ENCODE assay signal across 7 cellular contexts in genomic region chr10:124917168-124917938, GRCh38. TPM values are rescaled to one million over a fixed set of nuclear protein-coding genes. Genes with fewer than 3 reads are reported as not detected.
A peak's percentile ranks its signal among the peaks of the same experiment; 100 is the strongest.
DNase-seq lines count a peak whose midpoint lies in the region; TF ChIP-seq lines count a peak whose summit lies in the region.

No MANE protein-coding gene starts in this region.

- peak overlapping the region; percentile 95 to 99 (median 97) for H3K27ac Mint-ChIP-seq in H9
- peak overlapping the region; percentile 87 for H3K27ac Mint-ChIP-seq in stimulated activated naive CD8-positive, alpha-beta T cell treated with anti-CD3 and anti-CD28 coated beads, Interleukin-15, Interleukin-2, amounts not matched to agents 100 ng/mL and 50 ng/mL, for 24 hours

- no peak overlapping the region for H3K4ac ChIP-seq in H9 (ENCODE audit: low read depth, low read length)

- H4K8ac ChIP-seq in H9 (replicated peaks; ENCODE audit: insufficient read length, low read depth, low read length): no peak overlapping the region

- no CpG with 5 or more reads among the region's 81 CpGs for WGBS in H9 (ENCODE audit: extremely low coverage, insufficient read length, low lambda C conversion rate)

- H3K4me2 ChIP-seq in H9 (ENCODE audit: insufficient read depth, insufficient read length, low read length): peak overlapping the region; percentile 65

- peak overlapping the region; percentile 88 for H3K14ac ChIP-seq in H9 (ENCODE audit: insufficient read depth, low read length)

- no peak overlapping the region for H3K27ac ChIP-seq in H9 (ENCODE audit: insufficient read length, low read depth, low read length)

- H3K4me3 Mint-ChIP-seq in H9: peak overlapping the region; percentile 93 to 97
- peak overlapping the region; percentile 92 for H3K4me3 Mint-ChIP-seq in stimulated activated naive CD8-positive, alpha-beta T cell treated with anti-CD3 and anti-CD28 coated beads, Interleukin-15, Interleukin-2, amounts not matched to agents 100 ng/mL and 50 ng/mL, for 24 hours

- H3K27me3 Mint-ChIP-seq in H9 (ENCODE audit: low read depth): peaks cover 2% of the 10 kb centered on the region
- no peaks in the 10 kb centered on the region for H3K27me3 Mint-ChIP-seq in stimulated activated naive CD8-positive, alpha-beta T cell treated with anti-CD3 and anti-CD28 coated beads, Interleukin-15, Interleukin-2, amounts not matched to agents 100 ng/mL and 50 ng/mL, for 24 hours

- no peak overlapping the region for H4K5ac ChIP-seq in H9 (ENCODE audit: insufficient read length, low read depth, low read length)

- H3K23ac ChIP-seq in H9 (ENCODE audit: insufficient read length, low read depth, low read length): no peak overlapping the region

- H3K9ac ChIP-seq in H9 (ENCODE audit: extremely low read depth, insufficient read length, low read length) (peak overlapping the region; percentile 97), mucosa of stomach (ENCODE audit: low read length) (peak overlapping the region; percentile 96)

- no peak overlapping the region for H3T11ph ChIP-seq in H9 (ENCODE audit: low read length)

- no peak overlapping the region for H3K56ac ChIP-seq in H9 (ENCODE audit: insufficient read length, low read depth, low read length)

- no peak overlapping the region for H2AFZ ChIP-seq in H9 (ENCODE audit: low read length)

- H3K9me3 Mint-ChIP-seq in H9: peaks cover 0 to 4% of the 10 kb centered on the region in 2 experiments; a peak in 1 of 5 replicates
- H3K9me3 Mint-ChIP-seq in stimulated activated naive CD8-positive, alpha-beta T cell treated with anti-CD3 and anti-CD28 coated beads, Interleukin-15, Interleukin-2, amounts not matched to agents 100 ng/mL and 50 ng/mL, for 24 hours: no peaks in the 10 kb centered on the region

- no peak overlapping the region for H2BK12ac ChIP-seq in H9 (ENCODE audit: insufficient read length, low read depth, low read length)

- TF ChIP-seq CTCF in GM12864 (IDR thresholded peaks at IDR 0.05; ENCODE audit: low read depth, low read length, missing control alignments) (no peak), H9 (conservative IDR thresholded peaks at IDR 0.05) (no peak)

- no peak overlapping the region for H2BK20ac ChIP-seq in H9 (ENCODE audit: low read depth, low read length, poor library complexity, severe bottlenecking)

- no peaks in the 10 kb centered on the region for H4K20me1 ChIP-seq in H9 (ENCODE audit: control insufficient read depth, insufficient read depth, insufficient read length)

- H3K27me3 ChIP-seq in H9 (ENCODE audit: insufficient read depth, low read length) (no peaks in the 10 kb centered on the region), mucosa of stomach (ENCODE audit: control insufficient read depth, insufficient read depth, low read length) (no peaks in the 10 kb centered on the region)

- no peak overlapping the region for H4K91ac ChIP-seq in H9 (ENCODE audit: insufficient read length, low read depth, low read length)

- H3K36me3 ChIP-seq in mucosa of stomach (ENCODE audit: control insufficient read depth, insufficient read depth, low read length): no peaks in the 10 kb centered on the region

- H2BK5ac ChIP-seq in H9 (ENCODE audit: insufficient read length, low read length): peak overlapping the region; percentile 41

- H3K36me3 Mint-ChIP-seq in H9 (ENCODE audit: insufficient read depth in 1 of 3, low read depth in 3 of 3): peaks cover 0 to 3% (median 0%) of the 10 kb centered on the region in 3 experiments; a peak in 1 of 7 replicates
- H3K36me3 Mint-ChIP-seq in stimulated activated naive CD8-positive, alpha-beta T cell treated with anti-CD3 and anti-CD28 coated beads, Interleukin-15, Interleukin-2, amounts not matched to agents 100 ng/mL and 50 ng/mL, for 24 hours (ENCODE audit: low read depth): peaks cover 10% of the 10 kb centered on the region

- H2AK5ac ChIP-seq in H9 (ENCODE audit: insufficient read length, low read length): no peak overlapping the region

- H3K4me3 ChIP-seq in GM12864 (ENCODE audit: low read depth, low read length) (peak overlapping the region; percentile 98), mucosa of stomach (ENCODE audit: low read length) (peak overlapping the region; percentile 92)

- H3K4me1 ChIP-seq in H9 (ENCODE audit: insufficient read depth, low read length) (no peaks in the 10 kb centered on the region; the same call in 1 of the 2 replicates), mucosa of stomach (ENCODE audit: control insufficient read depth, insufficient read depth, low read length) (peaks cover 6% of the 10 kb centered on the region)

- peaks cover 20% of the 10 kb centered on the region in 2 experiments for H3K4me1 Mint-ChIP-seq in H9
- H3K4me1 Mint-ChIP-seq in stimulated activated naive CD8-positive, alpha-beta T cell treated with anti-CD3 and anti-CD28 coated beads, Interleukin-15, Interleukin-2, amounts not matched to agents 100 ng/mL and 50 ng/mL, for 24 hours (ENCODE audit: low read depth): peaks cover 42% of the 10 kb centered on the region

- no peak overlapping the region for H2BK120ac ChIP-seq in H9 (ENCODE audit: low read depth, low read length, poor library complexity, severe bottlenecking)

- DNase-seq in GM12864 (ENCODE audit: low read depth) (no peak), H9 (peak; percentile 43), NAMALWA (ENCODE audit: low spot score) (peak; percentile 61), epidermal melanocyte (ENCODE audit: insufficient read length, low spot score) (peak; percentile 50)
- DNase-seq in activated CD8-positive, alpha-beta memory T cell treated with anti-CD3 and anti-CD28 coated beads for 48 hours (ENCODE audit: low read depth in 2 of 3, low spot score in 2 of 3): peak; percentile 6 to 9 (median 9)

- H3K18ac ChIP-seq in H9 (ENCODE audit: insufficient read length, low read depth, low read length): peak overlapping the region; percentile 71

- no peaks in the 10 kb centered on the region for H3K9me3 ChIP-seq in H9 (ENCODE audit: control insufficient read depth, low read depth, low read length)
- H3K9me3 ChIP-seq in mucosa of stomach (ENCODE audit: control insufficient read depth, low read length): no peaks in the 10 kb centered on the region

- peaks cover 42% of the 10 kb centered on the region for H3K79me2 ChIP-seq in H9 (ENCODE audit: insufficient read depth, low read length)

- H2BK15ac ChIP-seq in H9 (ENCODE audit: low read depth, low read length): no peak overlapping the region

- H3K23me2 ChIP-seq in H9 (ENCODE audit: insufficient read length, low read depth, low read length, poor library complexity, severe bottlenecking): peaks cover 8% of the 10 kb centered on the region

- peaks cover 3% of the 10 kb centered on the region for H3K79me1 ChIP-seq in H9 (ENCODE audit: insufficient read depth, low read depth, low read length, poor library complexity, severe bottlenecking)

RNA-seq across cellular contexts. Expression of gene ZRANB1, which starts 24.6 kb away (rescaled TPM):
- 16.1 and 17.4 TPM in 2 replicates for total RNA-seq in H9 (2021)
